ENCODE assay signal across 38 cellular contexts in the genomic region with DNA sequence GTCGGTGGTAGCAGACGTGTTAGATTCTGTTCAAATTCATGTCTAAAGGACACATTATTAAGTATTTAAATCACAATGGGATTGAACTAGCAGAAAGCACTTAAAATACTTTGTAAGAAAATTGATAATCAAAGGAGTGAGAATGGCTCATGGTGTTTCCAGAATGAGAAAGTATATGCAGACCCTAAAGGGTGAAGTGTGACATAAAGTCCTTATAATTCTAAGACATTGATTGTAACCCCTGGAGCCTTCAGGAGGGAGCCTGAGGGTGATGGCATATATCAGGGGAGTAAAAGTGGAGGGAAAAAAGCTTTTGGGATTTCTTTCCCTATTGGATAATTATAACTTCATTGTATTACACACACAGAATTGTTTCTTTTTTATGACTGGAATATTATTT. TPM values are rescaled to one million over a fixed set of nuclear protein-coding genes. Genes with fewer than 3 reads are reported as not detected.
"Had no signal": no experiment of that assay in that cellular context is flagged by ENCODE, and none has a peak within 500 bp of the region (broad histone marks: within the 10 kb centered on the region; RNA-seq: fewer than 3 reads in every experiment).

A gene (minus strand): TSS at position 101 of the 400 bp plus-strand sequence. CDS start 3,929 bp downstream, outside the sequence.

- H3K27me3 ChIP-seq: MG63 had no signal

- H3K27ac ChIP-seq: KMS-11 had no signal

- H3K36me3 ChIP-seq: MG63 had no signal

- H3K9ac ChIP-seq: KMS-11 had no signal

- DNase-seq: Karpas-422, Kasumi-1, MG63, MM.1S, MV-4-11, NCI-H1048, NCI-H1092, NCI-H1092 treated with DMSO at 0.1 percent for 48 hours, NCI-H1105, NCI-H1105 treated with DMSO at 0.1 percent for 48 hours, NCI-H1417, NCI-H1417 treated with DMSO at 0.1 percent for 48 hours, NCI-H1436, NCI-H1436 treated with DMSO at 0.1 percent for 48 hours, NCI-H146, NCI-H1694, NCI-H1694 treated with DMSO at 0.1 percent for 48 hours, NCI-H187, NCI-H187 treated with DMSO at 0.1 percent for 48 hours, NCI-H1930, NCI-H2029, NCI-H2029 treated with DMSO at 0.1 percent for 48 hours, NCI-H2081, NCI-H2081 treated with DMSO at 0.1 percent for 48 hours, NCI-H2107, NCI-H2171, NCI-H2171 treated with DMSO at 0.1 percent for 48 hours, NCI-H2227 treated with DMSO at 0.1 percent for 48 hours, NCI-H226, NCI-H345, NCI-H446, NCI-H446 treated with DMSO at 0.1 percent for 48 hours, NCI-H510A had no signal

- H3K4me2 ChIP-seq: KMS-11 had no signal

- H3K4me3 ChIP-seq: MG63 had no signal

RNA-seq across cellular contexts. Expression of the gene that starts here (rescaled TPM):
- total RNA-seq: LHCN-M2, M059J, MCF 10A, NCI-H460 had no signal
